In the genomic region with DNA sequence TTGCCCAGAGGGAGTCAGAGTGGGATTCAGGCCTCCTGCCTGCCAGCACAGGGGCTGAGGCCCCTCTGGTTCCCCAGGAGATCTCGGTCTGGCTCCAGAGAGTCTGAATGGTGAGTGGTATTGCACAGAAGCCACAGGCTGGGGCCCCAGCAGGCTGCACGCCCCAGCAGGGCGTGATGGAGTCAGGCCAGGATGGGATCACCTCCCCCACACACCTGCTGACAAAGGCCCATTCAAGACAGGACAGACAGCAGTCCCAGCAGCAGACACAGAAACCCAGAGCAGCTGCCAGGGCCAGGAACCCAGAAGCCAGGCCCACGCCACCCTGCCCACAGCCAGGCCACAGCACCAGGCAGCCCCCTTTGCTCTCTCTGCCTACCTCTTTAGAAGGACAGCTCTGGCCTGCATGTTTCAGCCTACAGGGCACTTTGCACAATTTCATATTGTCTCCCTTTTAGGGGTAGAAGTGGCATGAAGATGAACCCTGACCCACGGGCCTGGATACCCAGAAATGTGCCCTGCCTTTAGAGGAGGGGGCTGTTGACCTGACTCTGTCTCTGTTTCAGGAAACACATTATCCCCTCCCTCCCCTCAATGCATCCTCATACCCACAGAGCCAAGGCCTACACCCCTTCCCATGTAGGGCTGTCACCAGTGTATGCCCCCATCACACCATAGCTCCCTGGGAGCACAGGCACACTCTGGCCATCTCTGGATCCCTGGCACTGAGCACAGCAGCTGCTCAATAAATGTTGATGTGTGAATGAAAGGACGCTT, we compare ENCODE assay signal across 14 cellular contexts. TPM values are rescaled to one million over a fixed set of nuclear protein-coding genes. Genes with fewer than 3 reads are reported as not detected.
DNase-seq lines count a peak whose midpoint lies in the region; ATAC-seq, FAIRE-seq and TF ChIP-seq lines count a peak whose summit lies in the region.
"Had no signal": no experiment of that assay in that cellular context is flagged by ENCODE, and none has a peak within 500 bp of the region (broad histone marks: within the 10 kb centered on the region; RNA-seq: fewer than 3 reads in every experiment).

No MANE protein-coding gene starts in this region.

- TF ChIP-seq POLR2A in GM12878 (IDR thresholded peaks at IDR 0.05; ENCODE audit: low read depth, low read length), result no peak

- CTCF ChIA-PET in GM12878 (lab: Yijun Ruan, JAX), result interaction anchor here (1.7 kb wide), 2 partner anchors 22 to 183 kb away, joined by 4 to 5 read pairs; no protein-coding TSS in a partner anchor

- no peaks in the 10 kb centered on the region for H3K9me2 ChIP-seq in neural cell (ENCODE audit: insufficient read depth, low read length)

- DNase-seq in COLO668 (lab: John Stamatoyannopoulos, UW; ENCODE audit: unreplicated experiment) (peak; percentile 57), GM12878 (ENCODE audit: low read depth, low spot score) (no peak), frontal cortex (ENCODE audit: low spot score in 2 of 2) (no peak)
- DNase-seq in stimulated activated naive CD8-positive, alpha-beta T cell treated with anti-CD3 and anti-CD28 coated beads, Interleukin-15, amount 100 ng/mL, for 72 hours, result no peak
- DNase-seq: activated CD4-positive, CD25-positive, alpha-beta regulatory T cell; activated naive CD8-positive, alpha-beta T cell treated with anti-CD3 and anti-CD28 coated beads, Interleukin-2, amount 10 ng/mL, durations not matched to agents 7 days and 5 days; CD4-positive, alpha-beta T cell had no signal

- H3K79me2 ChIP-seq in GM12878 (ENCODE audit: control insufficient read depth, insufficient read depth, low read length), result no peaks in the 10 kb centered on the region
- peaks cover 99% of the 10 kb centered on the region for H3K79me2 ChIP-seq in neural cell (replicated peaks; ENCODE audit: insufficient read depth, low read length)

- BruUV-seq in GM12878 (replicated peaks; lab: Mats Ljungman, UMichigan), result no TSS peak

- intact Hi-C loops in GM12878 (cut with micrococcal nuclease; ENCODE audit: unreplicated experiment), result no loop called here

- no peak overlapping the region for H3K4me3 Mint-ChIP-seq in stimulated activated naive CD8-positive, alpha-beta T cell treated with anti-CD3 and anti-CD28 coated beads, Interleukin-15, amount 100 ng/mL, for 72 hours
- H3K4me3 Mint-ChIP-seq: activated naive CD8-positive, alpha-beta T cell treated with anti-CD3 and anti-CD28 coated beads, Interleukin-2, amount 10 ng/mL, durations not matched to agents 7 days and 5 days; CD4-positive, alpha-beta T cell had no signal

- TF ChIP-seq EP300 in GM12878 (IDR thresholded peaks at IDR 0.05; ENCODE audit: borderline replicate concordance in 1 of 2, control insufficient read depth in 1 of 2, low read depth in 2 of 2, low read length in 2 of 2) (no peak), neural cell (conservative IDR thresholded peaks at IDR 0.05; ENCODE audit: poor library complexity, severe bottlenecking) (no peak)

- no peak overlapping the region for H3K9ac ChIP-seq in GM12878 (ENCODE audit: control insufficient read depth, insufficient read depth, low read length)
- peak overlapping the region; percentile 20 for H3K9ac ChIP-seq in neural cell (ENCODE audit: low read length)

- POLR2A ChIA-PET in GM12878 (lab: Charles Lee), result no interaction called here

- no peaks in the 10 kb centered on the region for H3K4me1 ChIP-seq in GM12878 (ENCODE audit: control insufficient read depth, insufficient read depth, low read length)

- SMC1A ChIA-PET in GM12878 (lab: Charles Lee; ENCODE audit: uncharacterized antibody, unreplicated experiment), result no interaction called here

- H3K27ac Mint-ChIP-seq in stimulated activated naive CD8-positive, alpha-beta T cell treated with anti-CD3 and anti-CD28 coated beads, Interleukin-15, amount 100 ng/mL, for 72 hours, result peak overlapping the region in 1 of 2 donors; percentile 57
- H3K27ac Mint-ChIP-seq: activated naive CD8-positive, alpha-beta T cell treated with anti-CD3 and anti-CD28 coated beads, Interleukin-2, amount 10 ng/mL, durations not matched to agents 7 days and 5 days; CD4-positive, alpha-beta T cell had no signal

- peaks cover 27% of the 10 kb centered on the region for H3K4me1 Mint-ChIP-seq in stimulated activated naive CD8-positive, alpha-beta T cell treated with anti-CD3 and anti-CD28 coated beads, Interleukin-15, amount 100 ng/mL, for 72 hours

- H3K4me3 ChIP-seq in GM12878 (no peak overlapping the region), neural cell (ENCODE audit: low read length) (peak overlapping the region; percentile 43)

- H3K27me3 ChIP-seq in GM12878 (replicated peaks in 1 of 2; ENCODE audit: control insufficient read depth in 2 of 2, insufficient read depth in 2 of 2, low read length in 1 of 2) (peaks cover 4 to 7% of the 10 kb centered on the region in 2 experiments), neural cell (ENCODE audit: insufficient read depth, low read depth, low read length) (no peaks in the 10 kb centered on the region)

- ATAC-seq in GM12878 (peak; percentile 37), GM19328 (IDR thresholded peaks at IDR 0.05; ENCODE audit: unreplicated experiment) (no peak), GM21825 (IDR thresholded peaks at IDR 0.05; ENCODE audit: unreplicated experiment) (no peak)
- ATAC-seq in stimulated activated naive CD8-positive, alpha-beta T cell treated with anti-CD3 and anti-CD28 coated beads, Interleukin-15, amount 100 ng/mL, for 72 hours, result no peak

- no peak for TF ChIP-seq CTCF in GM12878 (IDR thresholded peaks at IDR 0.05 in 2 of 3, conservative IDR thresholded peaks at IDR 0.05 in 1 of 3; ENCODE audit: control insufficient read depth in 2 of 3, extremely low read depth in 1 of 3, insufficient read depth in 1 of 3, low read depth in 3 of 3, low read length in 3 of 3)
- no peak for TF ChIP-seq CTCF in neural cell (IDR thresholded peaks at IDR 0.05; ENCODE audit: poor library complexity, severe bottlenecking)

- H3K9me3 Mint-ChIP-seq in stimulated activated naive CD8-positive, alpha-beta T cell treated with anti-CD3 and anti-CD28 coated beads, Interleukin-15, amount 100 ng/mL, for 72 hours, result no peaks in the 10 kb centered on the region
- H3K9me3 Mint-ChIP-seq: activated naive CD8-positive, alpha-beta T cell treated with anti-CD3 and anti-CD28 coated beads, Interleukin-2, amount 10 ng/mL, durations not matched to agents 7 days and 5 days; CD4-positive, alpha-beta T cell had no signal

- H3K27me3 Mint-ChIP-seq in stimulated activated naive CD8-positive, alpha-beta T cell treated with anti-CD3 and anti-CD28 coated beads, Interleukin-15, amount 100 ng/mL, for 72 hours, result peaks cover 38% of the 10 kb centered on the region

- RAD21 ChIA-PET in GM12878 (lab: Charles Lee; ENCODE audit: unreplicated experiment), result no interaction called here

- H4K20me1 ChIP-seq in GM12878 (ENCODE audit: control insufficient read depth, insufficient read depth), result no peaks in the 10 kb centered on the region
- H4K20me1 ChIP-seq in neural cell (ENCODE audit: insufficient read depth), result peaks cover 18% of the 10 kb centered on the region

- WGBS in GM12878 (ENCODE audit: insufficient coverage, insufficient replicate concordance, low lambda C conversion rate, missing lambda C conversion rate), result 4% methylated on average over 6 of the region's 6 CpGs

- H3K4me2 ChIP-seq in GM12878 (ENCODE audit: control insufficient read depth, insufficient read depth), result no peak overlapping the region
- no peak overlapping the region for H3K4me2 ChIP-seq in neural cell (ENCODE audit: low read length)

- H3K9me3 ChIP-seq in KOPT-K1 (ENCODE audit: insufficient read depth, low read length, poor library complexity, severe bottlenecking) (no peaks in the 10 kb centered on the region), GM12878 (replicated peaks; ENCODE audit: control insufficient read depth, insufficient read depth, low read length) (no peaks in the 10 kb centered on the region), neural cell (ENCODE audit: low read length) (no peaks in the 10 kb centered on the region)

- in situ Hi-C loops in GM12878 (cut with MboI), result no loop called here

- H3K27ac ChIP-seq in KOPT-K1 (ENCODE audit: low read depth, low read length, poor library complexity, severe bottlenecking) (peak overlapping the region; percentile 54), GM12878 (ENCODE audit: control insufficient read depth, insufficient read depth) (no peak overlapping the region), neural cell (ENCODE audit: low read length) (no peak overlapping the region)
- H3K27ac ChIP-seq: RWPE1 had no signal

- H3K36me3 ChIP-seq in KOPT-K1 (ENCODE audit: insufficient read depth, low read length) (no peaks in the 10 kb centered on the region), GM12878 (ENCODE audit: control insufficient read depth in 2 of 2, insufficient read depth in 2 of 2, low read length in 1 of 2) (no peaks in the 10 kb centered on the region), neural cell (ENCODE audit: insufficient read depth, low read length) (no peaks in the 10 kb centered on the region)

- no peaks in the 10 kb centered on the region for H3F3A ChIP-seq in neural cell (ENCODE audit: insufficient read depth, low read length, poor library complexity, severe bottlenecking)

- H2AFZ ChIP-seq in GM12878 (ENCODE audit: control insufficient read depth, low read depth, low read length), result no peak overlapping the region
- H2AFZ ChIP-seq in neural cell (ENCODE audit: low read depth, low read length), result no peak overlapping the region

- no peak for FAIRE-seq in GM12878 (lab: Jason Lieb, UNC)
- no peak for FAIRE-seq in frontal cortex (lab: Jason Lieb, UNC)
- FAIRE-seq: islet of Langerhans had no signal

- no peak for TF ChIP-seq RAD21 in GM12878 (IDR thresholded peaks at IDR 0.05; ENCODE audit: insufficient read depth, low read depth, low read length)
- no peak for TF ChIP-seq RAD21 in neural cell (conservative IDR thresholded peaks at IDR 0.05)

RNA-seq across cellular contexts. Expression of gene FXYD6, which starts 6.1 kb away (rescaled TPM):
- 0.27 TPM in 1 of 2 replicates, not detected in the other for total RNA-seq in GM12878 (2013; cell fraction: nucleolus; rRNA removed)
- total RNA-seq in GM12878 (2014; rRNA removed) (0.11 and 0.27 TPM in 2 replicates), GM12878 (2014; rRNA removed; fragmentation: Illumina TruSeq; extraction: Trizol) (0.09 TPM in 1 of 2 replicates, not detected in the other), GM12878 (2021) (0.10 and 0.93 TPM in 2 replicates), frontal cortex (69.3 TPM)
- not detected for polyA plus RNA-seq in GM12878 (2011; ENCODE audit: low read depth)
- polyA plus RNA-seq in GM12878 (2011; rRNA removed) (2.0 and 2.1 TPM in 2 replicates), GM12878 (2014; fragmentation: Illumina TruSeq; extraction: Trizol) (0.46 and 1.2 TPM in 2 replicates), GM12878 (2014; fragmentation: Nextera tagmentation; extraction: Ambion mirVana) (under 1 TPM; 0.16 to 0.29 TPM), GM12878 (2014; rRNA removed) (0.42 and 0.88 TPM in 2 replicates), GM12878 (2016; fragmentation: Nextera tagmentation; extraction: Ambion mirVana) (not detected), neural cell (218 and 259 TPM in 2 replicates)
- polyA plus RNA-seq in GM12878 (2011; cell fraction: cytosol; rRNA removed), result 2.2 and 2.8 TPM in 2 replicates
- polyA plus RNA-seq in GM12878 (2011; cell fraction: nucleus; rRNA removed), result 2.2 and 3.1 TPM in 2 replicates
- 0.42 and 0.62 TPM in 2 replicates for polyA plus RNA-seq in GM12878 (2012)
- polyA minus RNA-seq in GM12878 (2011; rRNA and poly(A)+ RNA removed), result 1.5 and 4.3 TPM in 2 replicates
- not detected in 2 replicates for polyA minus RNA-seq in GM12878 (2011; cell fraction: cytosol; rRNA and poly(A)+ RNA removed)
- polyA minus RNA-seq in GM12878 (2011; cell fraction: nucleus; rRNA and poly(A)+ RNA removed), result 0.96 and 1.9 TPM in 2 replicates
- polyA minus RNA-seq in neural cell, result 169 and 170 TPM in 2 replicates
- total RNA-seq: CD4-positive, alpha-beta T cell had no signal

RNA-seq across cellular contexts. Expression of gene FXYD2, which starts 45.8 kb away (rescaled TPM):
- 0.56 and 0.64 TPM in 2 replicates for total RNA-seq in GM12878 (2013; cell fraction: nucleolus; rRNA removed)
- total RNA-seq in GM12878 (2014; rRNA removed) (3.6 and 3.8 TPM in 2 replicates), GM12878 (2014; rRNA removed; fragmentation: Illumina TruSeq; extraction: Trizol) (1.2 and 1.5 TPM in 2 replicates), GM12878 (2021) (1.8 and 2.0 TPM in 2 replicates), frontal cortex (0.82 TPM)
- polyA plus RNA-seq in GM12878 (2011; ENCODE audit: low read depth), result 3.6 TPM
- polyA plus RNA-seq in GM12878 (2011; rRNA removed) (3.2 and 4.5 TPM in 2 replicates), GM12878 (2014; fragmentation: Illumina TruSeq; extraction: Trizol) (1.9 TPM in 1 of 2 replicates, not detected in the other), GM12878 (2014; fragmentation: Nextera tagmentation; extraction: Ambion mirVana) (1 to 10 TPM; 1.6 to 1.9 TPM), GM12878 (2014; rRNA removed) (2.0 and 2.9 TPM in 2 replicates), GM12878 (2016; fragmentation: Nextera tagmentation; extraction: Ambion mirVana) (1 to 10 TPM; 3.3 to 4.1 TPM), neural cell (1.9 and 4.8 TPM in 2 replicates)
- polyA plus RNA-seq in GM12878 (2011; cell fraction: cytosol; rRNA removed), result 9.8 TPM in 2 replicates
- polyA plus RNA-seq in GM12878 (2011; cell fraction: nucleus; rRNA removed), result 2.4 and 8.4 TPM in 2 replicates
- polyA plus RNA-seq in GM12878 (2012), result 4.5 and 6.7 TPM in 2 replicates
- 2.9 and 5.7 TPM in 2 replicates for polyA minus RNA-seq in GM12878 (2011; rRNA and poly(A)+ RNA removed)
- polyA minus RNA-seq in GM12878 (2011; cell fraction: cytosol; rRNA and poly(A)+ RNA removed), result not detected in 2 replicates
- polyA minus RNA-seq in GM12878 (2011; cell fraction: nucleus; rRNA and poly(A)+ RNA removed), result 1.5 and 1.9 TPM in 2 replicates
- polyA minus RNA-seq in neural cell, result 2.9 and 3.4 TPM in 2 replicates

RNA-seq across cellular contexts. Expression of gene TMPRSS13, which starts 58.8 kb away (rescaled TPM):
- 1.6 TPM in 2 replicates for total RNA-seq in GM12878 (2013; cell fraction: nucleolus; rRNA removed)
- total RNA-seq in GM12878 (2014; rRNA removed) (0.23 and 0.65 TPM in 2 replicates), GM12878 (2014; rRNA removed; fragmentation: Illumina TruSeq; extraction: Trizol) (0.18 and 0.45 TPM in 2 replicates), GM12878 (2021) (0.46 and 0.66 TPM in 2 replicates), frontal cortex (0.41 TPM)
- 0.18 TPM for polyA plus RNA-seq in GM12878 (2011; ENCODE audit: low read depth)
- polyA plus RNA-seq in GM12878 (2011; rRNA removed) (0.49 and 0.50 TPM in 2 replicates), GM12878 (2014; fragmentation: Illumina TruSeq; extraction: Trizol) (0.22 and 0.24 TPM in 2 replicates), GM12878 (2014; fragmentation: Nextera tagmentation; extraction: Ambion mirVana) (under 1 TPM in 1 of 2 experiments, not detected in 1; 0.05 TPM), GM12878 (2014; rRNA removed) (0.29 and 0.57 TPM in 2 replicates), GM12878 (2016; fragmentation: Nextera tagmentation; extraction: Ambion mirVana) (under 1 TPM in 1 of 2 experiments, not detected in 1; 0.09 TPM), neural cell (not detected in 2 replicates)
- 0.53 and 0.61 TPM in 2 replicates for polyA plus RNA-seq in GM12878 (2011; cell fraction: cytosol; rRNA removed)
- 1.8 and 2.9 TPM in 2 replicates for polyA plus RNA-seq in GM12878 (2011; cell fraction: nucleus; rRNA removed)
- polyA plus RNA-seq in GM12878 (2012), result 0.35 and 0.37 TPM in 2 replicates
- polyA minus RNA-seq in GM12878 (2011; rRNA and poly(A)+ RNA removed), result 0.15 and 0.41 TPM in 2 replicates
- not detected in 2 replicates for polyA minus RNA-seq in GM12878 (2011; cell fraction: cytosol; rRNA and poly(A)+ RNA removed)
- polyA minus RNA-seq in GM12878 (2011; cell fraction: nucleus; rRNA and poly(A)+ RNA removed), result 0.48 and 0.57 TPM in 2 replicates
- polyA minus RNA-seq in neural cell, result not detected in 2 replicates
- total RNA-seq: renal cortical epithelial cell had no signal

Comparison
In these comparisons a context has a peak if more than half of its experiments do, and no peak if none do; other contexts are left out.
1. RNA of gene FXYD6, which starts 6.1 kb away (total RNA-seq): 69.3 TPM in frontal cortex (single experiment); 0.09 to 0.93 TPM in GM12878; every median in the first group is over 10 times any median in the second.